In the genomic region with DNA sequence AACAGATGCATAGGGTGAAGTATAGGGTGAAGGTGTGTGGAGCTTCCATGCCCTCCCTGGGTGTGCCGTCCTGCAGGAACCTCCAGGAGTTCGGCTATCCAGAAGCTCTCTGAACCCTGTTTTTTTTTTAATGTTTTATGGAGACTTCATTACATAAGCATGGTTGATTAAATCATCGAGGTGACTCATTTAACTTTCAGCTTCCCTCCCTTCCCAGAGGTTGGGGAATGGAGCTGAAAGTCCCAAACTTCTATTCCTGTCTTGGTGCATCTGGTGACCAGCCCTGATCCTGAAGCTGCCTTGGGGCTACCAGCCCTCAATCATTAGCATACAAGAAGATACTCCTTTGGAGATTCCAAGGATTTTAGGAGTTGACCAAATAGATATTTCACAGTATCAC, we compare ENCODE assay signal across 1 cellular context.
TF ChIP-seq lines count a peak whose summit lies in the region.

No MANE protein-coding gene starts in this region.

TF ChIP-seq in HEK293, 187 proteins besides CTCF, POLR2A, EP300 and RAD21 (continued from another document):
- no peak for TF ChIP-seq ZNF561 (tag by site-specific recombination; IDR thresholded peaks at IDR 0.05; ENCODE audit: borderline replicate concordance)
